1 cellular context compared by ENCODE assay signal in genomic region chr5:169549453-169549852, GRCh38.
TF ChIP-seq lines count a peak whose summit lies in the region.

No MANE protein-coding gene starts in this region.

TF ChIP-seq in HepG2, 621 proteins besides CTCF, POLR2A, EP300 and RAD21 (continued from another document):
- TF ChIP-seq ZHX2 (IDR thresholded peaks at IDR 0.05; ENCODE audit: low read depth) (no peak), ZHX2 (CRISPR knock-in tag; IDR thresholded peaks at IDR 0.05; ENCODE audit: borderline replicate concordance) (no peak), HNRNPUL1 (IDR thresholded peaks at IDR 0.05; ENCODE audit: low read depth, low read length) (no peak), ZFY (CRISPR knock-in tag; IDR thresholded peaks at IDR 0.05) (no peak), CREB1 (IDR thresholded peaks at IDR 0.05) (no peak), CREB1 (CRISPR knock-in tag; IDR thresholded peaks at IDR 0.05) (no peak), PHF8 (CRISPR knock-in tag; IDR thresholded peaks at IDR 0.05) (no peak), NFKBIZ (CRISPR knock-in tag; IDR thresholded peaks at IDR 0.05) (no peak), GLMP (CRISPR knock-in tag; IDR thresholded peaks at IDR 0.05; ENCODE audit: borderline replicate concordance) (no peak), NCOA2 (CRISPR knock-in tag; IDR thresholded peaks at IDR 0.05) (no peak), CHD4 (IDR thresholded peaks at IDR 0.05; ENCODE audit: borderline replicate concordance, low read length) (no peak), ZNF839 (CRISPR knock-in tag; IDR thresholded peaks at IDR 0.05; ENCODE audit: borderline replicate concordance) (no peak), ZNF20 (CRISPR knock-in tag; IDR thresholded peaks at IDR 0.05) (no peak), CSRNP1 (CRISPR knock-in tag; IDR thresholded peaks at IDR 0.05) (no peak), YY1 (IDR thresholded peaks at IDR 0.05; ENCODE audit: insufficient read depth, insufficient replicate concordance, low read depth, low read length) (no peak), IKZF1 (IDR thresholded peaks at IDR 0.05) (no peak), ZNF639 (CRISPR knock-in tag; conservative IDR thresholded peaks at IDR 0.05) (no peak), ZNF773 (CRISPR knock-in tag; IDR thresholded peaks at IDR 0.05; ENCODE audit: borderline replicate concordance) (no peak)
